In the genomic region with DNA sequence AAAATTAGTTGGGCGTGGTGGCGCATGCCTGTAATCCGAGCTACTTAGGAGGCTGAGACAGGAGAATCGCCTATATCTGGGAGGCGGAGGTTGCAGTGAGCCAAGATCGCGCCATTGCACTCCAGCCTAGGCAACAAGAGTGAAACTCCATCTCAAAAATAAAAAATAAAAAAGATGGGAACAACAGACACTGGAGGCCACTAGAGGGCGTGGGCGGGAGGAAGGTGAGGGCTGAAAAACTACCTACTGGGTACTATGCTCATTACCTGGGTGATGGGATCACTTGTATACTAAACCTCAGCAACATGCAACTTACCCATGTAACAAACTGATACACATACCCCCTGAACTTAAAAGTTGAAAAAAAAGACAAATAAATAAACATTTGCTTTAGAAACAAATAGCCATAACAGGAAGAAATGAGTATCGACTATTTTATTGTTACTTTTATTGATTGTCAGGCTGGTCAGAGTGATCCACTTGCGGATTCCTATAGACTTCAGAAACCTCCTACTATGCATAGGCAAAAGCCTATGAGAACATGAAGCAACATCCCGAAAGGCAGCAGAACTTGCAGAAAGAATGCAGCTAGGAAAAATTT, we compare ENCODE assay signal across 10 cellular contexts.
DNase-seq lines count a peak whose midpoint lies in the region; ATAC-seq, FAIRE-seq and TF ChIP-seq lines count a peak whose summit lies in the region.
"Had no signal": no experiment of that assay in that cellular context is flagged by ENCODE, and none has a peak within 500 bp of the region (broad histone marks: within the 10 kb centered on the region; RNA-seq: fewer than 3 reads in every experiment).

No MANE protein-coding gene starts in this region.

- TF ChIP-seq CTCF in Panc1 (IDR thresholded peaks at IDR 0.05) (peak; percentile 79), endothelial cell (IDR thresholded peaks at IDR 0.05; ENCODE audit: unreplicated experiment) (peak; percentile 78), upper lobe of right lung (IDR thresholded peaks at IDR 0.05) (peak; percentile 39)

- H3K36me3 ChIP-seq in Panc1 (ENCODE audit: control insufficient read depth, insufficient read depth, low read length): no peaks in the 10 kb centered on the region
- no peaks in the 10 kb centered on the region for H3K36me3 ChIP-seq in upper lobe of right lung

- no peak for FAIRE-seq in urothelium cell line (lab: Jason Lieb, UNC)

- intact Hi-C loops in Panc1 (cut with micrococcal nuclease; ENCODE audit: unreplicated experiment) (no loop called here), upper lobe of right lung (cut with DNase I) (no loop called here)

- ATAC-seq in Panc1 (no peak), upper lobe of right lung (peak; percentile 52), HG03571 (IDR thresholded peaks at IDR 0.05; ENCODE audit: unreplicated experiment) (no peak)

- H3K4me3 Mint-ChIP-seq in endothelial cell (ENCODE audit: unreplicated experiment): no peak overlapping the region
- H3K4me3 Mint-ChIP-seq: central memory CD8-positive, alpha-beta T cell had no signal

- H3K27me3 ChIP-seq in Panc1 (ENCODE audit: control insufficient read depth, insufficient read depth, low read length): no peaks in the 10 kb centered on the region
- no peaks in the 10 kb centered on the region for H3K27me3 ChIP-seq in upper lobe of right lung

- CTCF ChIA-PET in Panc1 (lab: Charles Lee): no interaction called here

- no peak overlapping the region for H3K27ac Mint-ChIP-seq in endothelial cell (ENCODE audit: unreplicated experiment)

- H3K9me3 ChIP-seq in Panc1 (ENCODE audit: control insufficient read depth, insufficient read depth, low read depth, low read length): no peaks in the 10 kb centered on the region
- no peaks in the 10 kb centered on the region for H3K9me3 ChIP-seq in upper lobe of right lung

- peaks cover 18% of the 10 kb centered on the region for H3K4me1 Mint-ChIP-seq in endothelial cell (ENCODE audit: unreplicated experiment)

- H3K36me3 Mint-ChIP-seq in endothelial cell (ENCODE audit: low read depth, unreplicated experiment): peaks cover 18% of the 10 kb centered on the region

- H3K27ac ChIP-seq in Panc1 (ENCODE audit: low read length): no peak overlapping the region
- no peak overlapping the region for H3K27ac ChIP-seq in upper lobe of right lung
- H3K27ac ChIP-seq: SK-N-MC had no signal

- DNase-seq in stimulated activated CD4-positive, alpha-beta T cell treated with anti-CD3 and anti-CD28 coated beads, Interleukin-15, amount 100 ng/mL, for 24 hours: peak; percentile 39
- DNase-seq in stimulated activated CD4-positive, alpha-beta T cell treated with anti-CD3 and anti-CD28 coated beads, Interleukin-4, amount 100 ng/mL, for 1 hour: no peak
- DNase-seq in Panc1 (ENCODE audit: low read depth, low spot score) (no peak), endothelial cell (ENCODE audit: low spot score) (peak; percentile 28), upper lobe of right lung (no peak), urothelium cell line (ENCODE audit: low spot score) (no peak), DMS79 treated with DMSO at 0.1 percent for 48 hours (lab: John Stamatoyannopoulos, UW) (no peak)

- peaks cover 5% of the 10 kb centered on the region for H3K9me3 Mint-ChIP-seq in endothelial cell (ENCODE audit: unreplicated experiment)
- H3K9me3 Mint-ChIP-seq: central memory CD8-positive, alpha-beta T cell had no signal

- POLR2A ChIA-PET in Panc1 (lab: Charles Lee): interaction anchor here (0.6 kb wide), 1 partner anchor 21 kb away, joined by 3 read pairs; no protein-coding TSS in a partner anchor

- in situ Hi-C loops in Panc1 (cut with HindIII; ENCODE audit: low pct_unique_long_range_greater_than_20kb, low sequenced_read_pairs): no loop called here

- H3K27me3 Mint-ChIP-seq in endothelial cell (ENCODE audit: unreplicated experiment): peaks cover 3% of the 10 kb centered on the region
- H3K27me3 Mint-ChIP-seq: central memory CD8-positive, alpha-beta T cell had no signal

- H3K4me3 ChIP-seq in Panc1 (ENCODE audit: low read depth in 2 of 2, low read length in 2 of 2) (no peak overlapping the region), upper lobe of right lung (no peak overlapping the region)
- H3K4me3 ChIP-seq: SK-N-MC had no signal

- no TSS peak for BruUV-seq in Panc1 (replicated peaks; lab: Mats Ljungman, UMichigan)

- no peaks in the 10 kb centered on the region for H3K4me1 ChIP-seq in Panc1 (ENCODE audit: control insufficient read depth, insufficient read depth, low read length)
- H3K4me1 ChIP-seq in upper lobe of right lung: no peaks in the 10 kb centered on the region

Comparison
In these comparisons a context has a peak if more than half of its experiments do, and no peak if none do; other contexts are left out.
1. DNase-seq: peak in stimulated activated CD4-positive, alpha-beta T cell treated with anti-CD3 and anti-CD28 coated beads, Interleukin-15, amount 100 ng/mL, for 24 hours (single experiment) and endothelial cell (single experiment); none in stimulated activated CD4-positive, alpha-beta T cell treated with anti-CD3 and anti-CD28 coated beads, Interleukin-4, amount 100 ng/mL, for 1 hour (single experiment), Panc1 (single experiment), upper lobe of right lung (single experiment), urothelium cell line (single experiment) and DMS79 treated with DMSO at 0.1 percent for 48 hours (single experiment).
2. Peak in every context shown above with its lines, with median percentiles within 50 percentile points of each other: CTCF ChIP-seq.